In the genomic region with DNA sequence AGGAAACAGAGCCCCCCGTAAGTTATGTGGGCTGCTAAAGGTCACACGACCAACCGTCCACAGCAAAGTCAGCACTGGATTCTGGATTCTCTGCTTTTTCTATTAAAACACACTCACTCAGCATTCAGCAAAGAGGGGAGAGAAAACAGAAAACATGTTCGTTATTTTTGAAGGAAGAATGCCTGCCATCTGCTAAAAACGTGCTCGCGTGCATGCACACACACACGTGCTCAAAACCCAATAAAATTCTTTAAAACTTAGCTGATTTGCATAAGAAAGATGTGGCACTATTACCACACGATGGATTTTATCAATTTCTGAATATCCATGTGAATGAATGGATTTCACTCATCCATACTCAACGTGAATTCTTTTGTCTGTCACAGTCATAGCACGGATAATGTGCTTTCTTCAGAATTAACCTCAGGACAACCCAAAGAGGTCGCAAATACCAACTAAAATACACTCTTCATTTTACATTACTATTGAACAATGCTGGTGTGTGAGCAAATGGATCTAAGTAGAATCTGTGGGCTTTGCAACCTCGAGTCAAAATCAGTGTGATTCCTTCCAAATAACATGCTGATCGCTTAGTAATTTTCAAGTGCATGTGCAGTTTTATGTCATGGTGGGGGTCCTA, we compare ENCODE assay signal across 18 cellular contexts. TPM values are rescaled to one million over a fixed set of nuclear protein-coding genes. Genes with fewer than 3 reads are reported as not detected.
A peak's percentile ranks its signal among the peaks of the same experiment; 100 is the strongest.
DNase-seq lines count a peak whose midpoint lies in the region; ATAC-seq and TF ChIP-seq lines count a peak whose summit lies in the region.
"Had no signal": no experiment of that assay in that cellular context is flagged by ENCODE, and none has a peak within 500 bp of the region (broad histone marks: within the 10 kb centered on the region; RNA-seq: fewer than 3 reads in every experiment).

No MANE protein-coding gene starts in this region.

- peaks cover 32% of the 10 kb centered on the region for H3F3A ChIP-seq in PC-3 (ENCODE audit: low read length, unreplicated experiment)

- TF ChIP-seq CTCF in MCF 10A (IDR thresholded peaks at IDR 0.05; ENCODE audit: unreplicated experiment) (no peak), breast epithelium (IDR thresholded peaks at IDR 0.05) (no peak), PC-3 (conservative IDR thresholded peaks at IDR 0.05; ENCODE audit: low read depth, low read length) (no peak), foreskin fibroblast (IDR thresholded peaks at IDR 0.05; ENCODE audit: low read depth, low read length) (no peak), thoracic aorta (IDR thresholded peaks at IDR 0.05) (no peak)

- H3K9me2 ChIP-seq in PC-3 (replicated peaks; ENCODE audit: low read length), result no peaks in the 10 kb centered on the region

- peak overlapping the region; percentile 0; the same call in 1 of the 2 replicates for H3K4me2 ChIP-seq in PC-3 (ENCODE audit: low read length)

- H3K9me3 ChIP-seq in breast epithelium, result no peaks in the 10 kb centered on the region
- H3K9me3 ChIP-seq in PC-3 (ENCODE audit: low read length), result no peaks in the 10 kb centered on the region
- no peaks in the 10 kb centered on the region for H3K9me3 ChIP-seq in thoracic aorta
- H3K9me3 ChIP-seq: Peyer's patch had no signal

- CTCF ChIA-PET in MCF 10A (lab: Yijun Ruan, JAX), result interaction anchor here (0.9 kb wide), 1 partner anchor 1099 kb away, joined by 3 read pairs; no protein-coding TSS in a partner anchor
- CTCF ChIA-PET in PC-3 (lab: Charles Lee), result no interaction called here

- H3K27ac Mint-ChIP-seq in MCF 10A (ENCODE audit: low read depth, unreplicated experiment), result peak overlapping the region; percentile 98

- H3K27ac ChIP-seq in breast epithelium (no peak overlapping the region), PC-3 (ENCODE audit: low read length) (peak overlapping the region; percentile 60), thoracic aorta (peak overlapping the region in 1 of 2 donors; percentile 51)
- H3K27ac ChIP-seq: Peyer's patch had no signal

- H3K4me1 ChIP-seq in breast epithelium (no peaks in the 10 kb centered on the region), PC-3 (ENCODE audit: insufficient read depth, low read length) (peaks cover 53% of the 10 kb centered on the region), thoracic aorta (ENCODE audit: control insufficient read depth in 1 of 2, low read depth in 2 of 2) (peaks cover 23 to 87% of the 10 kb centered on the region in 2 donors)
- H3K4me1 ChIP-seq: Peyer's patch had no signal

- no peak overlapping the region for H3K4me3 Mint-ChIP-seq in MCF 10A (ENCODE audit: unreplicated experiment)

- H3K27me3 ChIP-seq in breast epithelium (no peaks in the 10 kb centered on the region), PC-3 (ENCODE audit: low read length) (no peaks in the 10 kb centered on the region), thoracic aorta (replicated peaks; ENCODE audit: insufficient read depth) (no peaks in the 10 kb centered on the region)
- H3K27me3 ChIP-seq: Peyer's patch had no signal

- no peaks in the 10 kb centered on the region for H3K27me3 Mint-ChIP-seq in MCF 10A (ENCODE audit: insufficient read depth, unreplicated experiment)

- POLR2A ChIA-PET in MCF 10A (lab: Yijun Ruan, JAX) (interaction anchor here (4.5 kb wide), 1 partner anchor 21 kb away, joined by 32 read pairs; no protein-coding TSS in a partner anchor), PC-3 (lab: Charles Lee; ENCODE audit: unreplicated experiment) (no interaction called here)

- no peaks in the 10 kb centered on the region for H4K20me1 ChIP-seq in PC-3 (ENCODE audit: low read length)

- ATAC-seq in PC-3, result no peak
- ATAC-seq in thoracic aorta (ENCODE audit: insufficient number of reproducible peaks, low FRiP score, low read depth), result no peak
- ATAC-seq in GM18511 (IDR thresholded peaks at IDR 0.05; ENCODE audit: unreplicated experiment), result no peak
- ATAC-seq in HG02840 (IDR thresholded peaks at IDR 0.05; ENCODE audit: low FRiP score, unreplicated experiment), result no peak

- no peak for DNase-seq in MCF 10A (ENCODE audit: unreplicated experiment)
- no peak for DNase-seq in breast epithelium (ENCODE audit: low spot score in 2 of 2)
- no peak for DNase-seq in PC-3
- peak; percentile 20 to 53 for DNase-seq in foreskin fibroblast
- no peak for DNase-seq in thoracic aorta (ENCODE audit: low spot score)
- no peak for DNase-seq in stimulated activated CD8-positive, alpha-beta memory T cell treated with anti-CD3 and anti-CD28 coated beads, Interleukin-4, amount 100 ng/mL, for 48 hours
- DNase-seq: 8988T, AML-193, Calu3, DMS79, KG1, NCI-H1092 treated with DMSO at 0.1 percent for 48 hours, NCI-H1694, NCI-H748 treated with DMSO at 0.1 percent for 48 hours, Peyer's patch, SHP77 treated with DMSO at 0.1 percent for 48 hours had no signal

- no TSS peak for BruUV-seq in MCF 10A (replicated peaks; lab: Mats Ljungman, UMichigan)
- BruUV-seq in PC-3 (replicated peaks; lab: Mats Ljungman, UMichigan), result no TSS peak

- H3K4me3 ChIP-seq in breast epithelium (no peak overlapping the region), PC-3 (ENCODE audit: low read length) (no peak overlapping the region), foreskin fibroblast (ENCODE audit: low read depth in 1 of 2, low read length in 2 of 2) (no peak overlapping the region), thoracic aorta (peak overlapping the region; percentile 19)
- H3K4me3 ChIP-seq: Peyer's patch had no signal

- H3K36me3 ChIP-seq in breast epithelium (no peaks in the 10 kb centered on the region), PC-3 (ENCODE audit: low read depth, low read length) (peaks cover 72% of the 10 kb centered on the region), thoracic aorta (no peaks in the 10 kb centered on the region)
- H3K36me3 ChIP-seq: Peyer's patch had no signal

- intact Hi-C loops in MCF 10A (cut with micrococcal nuclease) (no loop called here), breast epithelium (cut with DNase I; ENCODE audit: low total_unique reads) (no loop called here), PC-3 (cut with micrococcal nuclease) (loop anchor here (2.0 to 5.0 kb wide), 2 partner anchors 21 to 1894 kb away; no protein-coding TSS in a partner anchor)

- peaks cover 18% of the 10 kb centered on the region for H3K4me1 Mint-ChIP-seq in MCF 10A (ENCODE audit: insufficient read depth, unreplicated experiment)

- no peak for TF ChIP-seq POLR2A in breast epithelium (IDR thresholded peaks at IDR 0.05)

- peak overlapping the region; percentile 0; the same call in 1 of the 2 replicates for H3K9ac ChIP-seq in PC-3 (ENCODE audit: low read length)

- H3K9me3 Mint-ChIP-seq in MCF 10A (ENCODE audit: unreplicated experiment), result no peaks in the 10 kb centered on the region

- peaks cover 10% of the 10 kb centered on the region for H3K36me3 Mint-ChIP-seq in MCF 10A (ENCODE audit: insufficient read depth, unreplicated experiment)

- peaks cover 95% of the 10 kb centered on the region for H3K79me2 ChIP-seq in PC-3 (ENCODE audit: low read length)

- no peak overlapping the region for H2AFZ ChIP-seq in PC-3 (ENCODE audit: low read length)

RNA-seq across cellular contexts. Expression of a gene that starts 40.8 kb away (rescaled TPM):
- 66.6 and 117 TPM in 2 replicates for total RNA-seq in MCF 10A (2022)
- total RNA-seq in breast epithelium, result 10 to 100 TPM; 50.8 to 76.0 (median 74.7) TPM
- total RNA-seq in PC-3 (2014; rRNA removed), result 482 and 555 TPM in 2 replicates
- total RNA-seq in thoracic aorta, result 100 to 1,000 TPM in 1 of 2 donors, 10 to 100 TPM in 1; 66.9 to 117 TPM

Comparison
In these comparisons a context has a peak if more than half of its experiments do, and no peak if none do; other contexts are left out.
1. DNase-seq: peak in foreskin fibroblast (2 of 2); none in MCF 10A (single experiment), breast epithelium (0 of 2), PC-3 (single experiment), thoracic aorta (single experiment) and stimulated activated CD8-positive, alpha-beta memory T cell treated with anti-CD3 and anti-CD28 coated beads, Interleukin-4, amount 100 ng/mL, for 48 hours (single experiment).